ENCODE assay signal across 9 cellular contexts in genomic region chr3:141399979-141400971, GRCh38. TPM values are rescaled to one million over a fixed set of nuclear protein-coding genes. Genes with fewer than 3 reads are reported as not detected.
DNase-seq lines count a peak whose midpoint lies in the region; ATAC-seq and TF ChIP-seq lines count a peak whose summit lies in the region.
"Had no signal": no experiment of that assay in that cellular context is flagged by ENCODE, and none has a peak within 500 bp of the region (broad histone marks: within the 10 kb centered on the region; RNA-seq: fewer than 3 reads in every experiment).

No MANE protein-coding gene starts in this region.

- DNase-seq in activated CD4-positive, CD25-positive, alpha-beta regulatory T cell treated with anti-CD3 and anti-CD28 coated beads, Interleukin-2, amount 50 U/mL, for 72 hours: no peak
- DNase-seq in WERI-Rb-1: peak; percentile 65
- DNase-seq in left colon: no peak
- DNase-seq in superior temporal gyrus (ENCODE audit: extremely low spot score): peak; percentile 48
- DNase-seq in midbrain (lab: John Stamatoyannopoulos, UW): no peak
- DNase-seq: NCI-H1105 treated with DMSO at 0.1 percent for 48 hours had no signal

- H3K9me3 ChIP-seq in WERI-Rb-1 (ENCODE audit: severe bottlenecking): peaks cover 12% of the 10 kb centered on the region

- intact Hi-C loops in left colon (cut with DNase I, micrococcal nuclease): no loop called here

- H3K36me3 ChIP-seq in WERI-Rb-1: peaks cover 15% of the 10 kb centered on the region

- ATAC-seq in activated CD4-positive, CD25-positive, alpha-beta regulatory T cell treated with anti-CD3 and anti-CD28 coated beads, Interleukin-2, amount 50 U/mL, for 24 hours: peak; percentile 6
- peak; percentile 67 for ATAC-seq in left colon
- no peak for ATAC-seq in GM19035 (IDR thresholded peaks at IDR 0.05; ENCODE audit: unreplicated experiment)
- ATAC-seq in GM18870 (IDR thresholded peaks at IDR 0.05; ENCODE audit: unreplicated experiment): no peak

- no peaks in the 10 kb centered on the region for H3K27me3 ChIP-seq in WERI-Rb-1 (ENCODE audit: insufficient read depth, low read depth, severe bottlenecking)

- H3K4me3 ChIP-seq in WERI-Rb-1 (ENCODE audit: low read depth, low read length): no peak overlapping the region

- peak overlapping the region; percentile 88 for H3K27ac ChIP-seq in WERI-Rb-1

- no peak for TF ChIP-seq CTCF in WERI-Rb-1 (IDR thresholded peaks at IDR 0.05; ENCODE audit: low read depth, low read length)

RNA-seq across cellular contexts. Expression of gene ZBTB38, which starts 32.0 kb away (rescaled TPM):
- total RNA-seq in left colon: 100 to 1,000 TPM; 120 to 143 TPM

Comparison
In these comparisons a context has a peak if more than half of its experiments do, and no peak if none do; other contexts are left out.
1. ATAC-seq: peak in activated CD4-positive, CD25-positive, alpha-beta regulatory T cell treated with anti-CD3 and anti-CD28 coated beads, Interleukin-2, amount 50 U/mL, for 24 hours (2 of 2) and left colon (single experiment); none in GM19035 (single experiment) and GM18870 (single experiment).
2. DNase-seq: peak in WERI-Rb-1 (single experiment) and superior temporal gyrus (single experiment); none in activated CD4-positive, CD25-positive, alpha-beta regulatory T cell treated with anti-CD3 and anti-CD28 coated beads, Interleukin-2, amount 50 U/mL, for 72 hours (single experiment), left colon (0 of 2) and midbrain (single experiment).